Comparison of ENCODE assay signal across 9 cellular contexts in the genomic region with DNA sequence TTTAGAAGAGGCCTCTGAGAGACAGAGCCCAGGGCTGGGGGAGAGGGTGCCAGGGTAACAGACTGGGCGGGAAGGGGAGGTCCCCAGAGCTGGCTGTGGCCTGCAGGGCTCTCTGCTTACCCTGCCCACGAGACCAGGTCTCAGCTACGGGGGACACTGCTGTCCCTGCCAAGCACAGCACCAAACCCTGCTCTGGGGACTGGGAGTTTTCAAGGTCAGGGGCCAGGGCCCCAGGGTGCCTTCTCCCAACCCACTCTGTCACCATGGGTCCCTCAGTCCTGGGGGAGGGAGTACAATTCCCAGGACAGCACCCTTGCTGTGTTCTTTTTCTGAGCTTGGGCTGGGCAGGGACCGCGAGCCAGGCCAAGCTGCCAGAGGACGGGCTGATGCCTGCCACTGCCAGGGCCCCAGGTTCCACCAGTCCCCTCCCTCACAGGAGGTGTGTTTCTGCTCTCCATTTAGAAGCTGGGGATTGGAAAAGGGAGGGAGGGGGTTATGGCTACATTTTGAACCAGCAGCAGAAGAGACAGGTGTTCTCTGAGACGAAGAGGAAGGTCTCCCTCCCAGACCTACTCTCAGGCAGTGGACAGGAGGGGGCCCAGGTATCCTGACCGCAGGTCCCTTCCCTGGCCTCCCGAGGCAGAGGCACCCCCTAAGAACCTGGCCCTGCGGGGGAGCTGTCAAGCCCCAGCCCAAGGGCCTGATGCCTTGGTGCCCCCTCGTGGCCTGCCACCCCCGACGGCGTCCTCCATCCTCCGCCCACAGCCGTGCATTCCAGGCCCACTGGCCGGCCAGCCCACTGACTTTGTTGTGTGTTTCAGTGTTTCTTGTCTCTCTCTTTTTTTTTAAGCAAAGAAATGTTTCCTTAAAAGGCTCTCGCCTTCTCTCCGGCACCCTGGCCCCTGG.
DNase-seq lines count a peak whose midpoint lies in the region; ATAC-seq and TF ChIP-seq lines count a peak whose summit lies in the region.
"Had no signal": no experiment of that assay in that cellular context is flagged by ENCODE, and none has a peak within 500 bp of the region (broad histone marks: within the 10 kb centered on the region; RNA-seq: fewer than 3 reads in every experiment).

No MANE protein-coding gene starts in this region.

- H3K4me3 ChIP-seq in adipocyte (ENCODE audit: low read length) (no peak overlapping the region), heart left ventricle (peak overlapping the region in 5 of 12 donors; percentile 2 to 23 (median 4)), neural progenitor cell (no peak overlapping the region), urinary bladder (ENCODE audit: low read depth, low read length) (no peak overlapping the region)

- H3K27me3 Mint-ChIP-seq in neural progenitor cell (ENCODE audit: insufficient read depth, low read depth): no peaks in the 10 kb centered on the region

- H3K4me1 ChIP-seq in adipocyte (ENCODE audit: control insufficient read depth, insufficient read depth, low read length): peaks cover 73% of the 10 kb centered on the region
- H3K4me1 ChIP-seq in heart left ventricle: peaks cover 57 to 100% (median 99%) of the 10 kb centered on the region in 12 donors
- H3K4me1 ChIP-seq in neural progenitor cell: peaks cover 18% of the 10 kb centered on the region
- peaks cover 3% of the 10 kb centered on the region for H3K4me1 ChIP-seq in urinary bladder (ENCODE audit: insufficient read depth)

- H3K9ac ChIP-seq in adipocyte (ENCODE audit: low read length) (peak overlapping the region; percentile 67), neural progenitor cell (no peak overlapping the region)

- no peaks in the 10 kb centered on the region for H3K9me3 ChIP-seq in adipocyte (ENCODE audit: control insufficient read depth, low read length)
- H3K9me3 ChIP-seq in heart left ventricle: no peaks in the 10 kb centered on the region
- no peaks in the 10 kb centered on the region for H3K9me3 ChIP-seq in neural progenitor cell (ENCODE audit: low read depth)

- DNase-seq in adipocyte (ENCODE audit: low read depth): peak; percentile 49
- DNase-seq in heart left ventricle: peak; percentile 65 to 82 (median 73)
- peak; percentile 45 for DNase-seq in neural progenitor cell (ENCODE audit: low spot score)
- DNase-seq in stimulated activated naive CD4-positive, alpha-beta T cell (lab: John Stamatoyannopoulos, UW): no peak
- DNase-seq: GDM1 had no signal

- peaks cover 30% of the 10 kb centered on the region for H3K36me3 ChIP-seq in adipocyte (ENCODE audit: control insufficient read depth, insufficient read depth, low read length, severe bottlenecking)
- H3K36me3 ChIP-seq in heart left ventricle: peaks cover 0 to 38% (median 21%) of the 10 kb centered on the region in 9 donors
- H3K36me3 ChIP-seq in neural progenitor cell: no peaks in the 10 kb centered on the region
- no peaks in the 10 kb centered on the region for H3K36me3 ChIP-seq in urinary bladder (ENCODE audit: insufficient read depth)

- H3F3A ChIP-seq in neural progenitor cell (ENCODE audit: low read depth): no peaks in the 10 kb centered on the region

- 23 to 34% (median 30%) methylated on average over 15 to 19 of the region's 19 CpGs for WGBS in heart left ventricle, 4 donors
- 35% methylated on average over 19 of the region's 19 CpGs for WGBS in urinary bladder

- ATAC-seq in heart left ventricle: peak; percentile 52 to 66 (median 65)
- no peak for ATAC-seq in GM21526 (IDR thresholded peaks at IDR 0.05; ENCODE audit: low FRiP score, unreplicated experiment)
- ATAC-seq in GM18511 (IDR thresholded peaks at IDR 0.05; ENCODE audit: unreplicated experiment): no peak

- H3K27ac ChIP-seq in heart left ventricle (peak overlapping the region; percentile 74 to 99 (median 94)), neural progenitor cell (no peak overlapping the region), urinary bladder (ENCODE audit: low read depth) (peak overlapping the region; percentile 82)

- no peaks in the 10 kb centered on the region for H3K36me3 Mint-ChIP-seq in neural progenitor cell

- H3K4me1 Mint-ChIP-seq in neural progenitor cell: peaks cover 41% of the 10 kb centered on the region

- H3K27ac Mint-ChIP-seq in neural progenitor cell: no peak overlapping the region
- H3K27ac Mint-ChIP-seq: activated T-helper 1 cell treated with anti-CD3 and anti-CD28 coated beads, Interleukin-12 subunit alpha, Interleukin-12 subunit beta, Interleukin-2, Interleukin-4 antibody, amounts not matched to agents 30 ng/mL and 10 ng/mL and 1 ng/mL, durations not matched to agents 14 hours and 24 hours and 36 hours had no signal

- H3K27me3 ChIP-seq in adipocyte (replicated peaks; ENCODE audit: control insufficient read depth, insufficient read depth, low read length) (no peaks in the 10 kb centered on the region), heart left ventricle (no peaks in the 10 kb centered on the region), neural progenitor cell (peaks cover 25% of the 10 kb centered on the region)

- no peaks in the 10 kb centered on the region for H3K9me3 Mint-ChIP-seq in neural progenitor cell
- H3K9me3 Mint-ChIP-seq: activated T-helper 1 cell treated with anti-CD3 and anti-CD28 coated beads, Interleukin-12 subunit alpha, Interleukin-12 subunit beta, Interleukin-2, Interleukin-4 antibody, amounts not matched to agents 30 ng/mL and 10 ng/mL and 1 ng/mL, durations not matched to agents 14 hours and 24 hours and 36 hours had no signal

- no peaks in the 10 kb centered on the region for H3K79me2 ChIP-seq in neural progenitor cell (ENCODE audit: low read depth)

- no peaks in the 10 kb centered on the region for H4K20me1 ChIP-seq in neural progenitor cell (ENCODE audit: low read depth)

- TF ChIP-seq POLR2A in heart left ventricle (IDR thresholded peaks at IDR 0.05): no peak

- intact Hi-C loops in heart left ventricle (cut with DNase I): no loop called here

- TF ChIP-seq CTCF in heart left ventricle (IDR thresholded peaks at IDR 0.05) (peak in 10 of 12 donors; percentile 6 to 63 (median 40)), neural progenitor cell (IDR thresholded peaks at IDR 0.05) (peak; percentile 24)

- H3K4me3 Mint-ChIP-seq in neural progenitor cell: no peak overlapping the region
- H3K4me3 Mint-ChIP-seq: activated T-helper 1 cell treated with anti-CD3 and anti-CD28 coated beads, Interleukin-12 subunit alpha, Interleukin-12 subunit beta, Interleukin-2, Interleukin-4 antibody, amounts not matched to agents 30 ng/mL and 10 ng/mL and 1 ng/mL, durations not matched to agents 14 hours and 24 hours and 36 hours had no signal

- H2AFZ ChIP-seq in neural progenitor cell (replicated peaks): no peak overlapping the region

- H3K4me2 ChIP-seq in neural progenitor cell: no peak overlapping the region

Comparison
In these comparisons a context has a peak if more than half of its experiments do, and no peak if none do; other contexts are left out.
1. DNase-seq: peak in adipocyte (single experiment), heart left ventricle (5 of 5) and neural progenitor cell (single experiment); none in stimulated activated naive CD4-positive, alpha-beta T cell (0 of 6).
2. ATAC-seq: peak in heart left ventricle (4 of 4); none in GM21526 (single experiment) and GM18511 (single experiment).